ENCODE assay signal across 8 cellular contexts in genomic region chr1:28247603-28248272, GRCh38. TPM values are rescaled to one million over a fixed set of nuclear protein-coding genes. Genes with fewer than 3 reads are reported as not detected.
DNase-seq lines count a peak whose midpoint lies in the region; ATAC-seq, FAIRE-seq and TF ChIP-seq lines count a peak whose summit lies in the region.

No MANE protein-coding gene starts in this region.

- H3K4me3 Mint-ChIP-seq in astrocyte (ENCODE audit: unreplicated experiment) (peak overlapping the region; percentile 93), memory B cell (peak overlapping the region; percentile 90)

- peak overlapping the region; percentile 25 for H3K9ac ChIP-seq in astrocyte (ENCODE audit: low read length)

- peaks cover 0 to 6% (median 0%) of the 10 kb centered on the region in 9 donors for H3K36me3 ChIP-seq in heart right ventricle
- H3K36me3 ChIP-seq in astrocyte (ENCODE audit: insufficient read depth, low read length) = no peaks in the 10 kb centered on the region
- H3K36me3 ChIP-seq in upper lobe of right lung = no peaks in the 10 kb centered on the region

- H2AFZ ChIP-seq in astrocyte (ENCODE audit: low read depth, low read length) = peak overlapping the region; percentile 78

- WGBS in heart right ventricle, 2 donors = 58 to 60% methylated on average over 11 of the region's 11 CpGs

- ATAC-seq in heart right ventricle = peak in 3 of 8 donors; percentile 0 to 9 (median 1)
- ATAC-seq in Right ventricle myocardium inferior = no peak
- ATAC-seq in memory B cell (ENCODE audit: low read depth) = no peak
- ATAC-seq in upper lobe of right lung = no peak
- ATAC-seq in omental fat pad (ENCODE audit: low FRiP score) = no peak

- TF ChIP-seq CTCF in heart right ventricle (IDR thresholded peaks at IDR 0.05) (no peak), astrocyte (IDR thresholded peaks at IDR 0.05; ENCODE audit: insufficient read depth, low read depth, low read length) (no peak), upper lobe of right lung (IDR thresholded peaks at IDR 0.05) (no peak), omental fat pad (IDR thresholded peaks at IDR 0.05) (no peak)

- DNase-seq in heart right ventricle (no peak), Right ventricle myocardium inferior (ENCODE audit: missing footprints) (no peak), astrocyte (ENCODE audit: low read depth) (no peak), memory B cell (ENCODE audit: low spot score in 2 of 2) (no peak), upper lobe of right lung (no peak), epidermal melanocyte (ENCODE audit: insufficient read length, low spot score) (no peak), omental fat pad (ENCODE audit: low spot score) (no peak)
- no peak for DNase-seq in stimulated activated CD4-positive, alpha-beta T cell treated with anti-CD3 and anti-CD28 coated beads, Interleukin-4, amount 100 ng/mL, for 1 hour

- H3K36me3 Mint-ChIP-seq in astrocyte (ENCODE audit: low read depth, unreplicated experiment) (no peaks in the 10 kb centered on the region), memory B cell (no peaks in the 10 kb centered on the region)

- H3K4me3 ChIP-seq in heart right ventricle (peak overlapping the region in 8 of 10 donors; percentile 19 to 71 (median 58)), astrocyte (ENCODE audit: insufficient read depth, low read depth, low read length) (peak overlapping the region; percentile 59), upper lobe of right lung (peak overlapping the region; percentile 44)

- H3K27ac Mint-ChIP-seq in astrocyte (ENCODE audit: unreplicated experiment) (peak overlapping the region; percentile 98), memory B cell (peak overlapping the region; percentile 96)

- H4K20me1 ChIP-seq in astrocyte (ENCODE audit: insufficient read depth, low read length) = no peaks in the 10 kb centered on the region

- peak overlapping the region; percentile 76 to 92 (median 86) for H3K27ac ChIP-seq in heart right ventricle
- H3K27ac ChIP-seq in astrocyte (ENCODE audit: low read depth, low read length) = peak overlapping the region; percentile 44
- H3K27ac ChIP-seq in upper lobe of right lung = peak overlapping the region; percentile 81

- H3K27me3 ChIP-seq in heart right ventricle = no peaks in the 10 kb centered on the region
- no peaks in the 10 kb centered on the region for H3K27me3 ChIP-seq in astrocyte (ENCODE audit: insufficient read depth, low read length)
- H3K27me3 ChIP-seq in upper lobe of right lung = no peaks in the 10 kb centered on the region

- H3K9me3 ChIP-seq in heart right ventricle (no peaks in the 10 kb centered on the region), astrocyte (ENCODE audit: insufficient read depth, low read depth, low read length) (no peaks in the 10 kb centered on the region), upper lobe of right lung (no peaks in the 10 kb centered on the region)

- H3K27me3 Mint-ChIP-seq in astrocyte (ENCODE audit: low read depth, unreplicated experiment) (no peaks in the 10 kb centered on the region), memory B cell (no peaks in the 10 kb centered on the region)

- peaks cover 30% of the 10 kb centered on the region for H3K4me1 Mint-ChIP-seq in astrocyte (ENCODE audit: low read depth, unreplicated experiment)
- H3K4me1 Mint-ChIP-seq in memory B cell = peaks cover 35% of the 10 kb centered on the region

- H3K4me1 ChIP-seq in heart right ventricle (peaks cover 15 to 76% (median 23%) of the 10 kb centered on the region in 9 donors), astrocyte (ENCODE audit: insufficient read depth, low read length) (peaks cover 33% of the 10 kb centered on the region), upper lobe of right lung (peaks cover 36% of the 10 kb centered on the region)

- intact Hi-C loops in heart right ventricle (cut with DNase I) (loop anchor here in 4 of 10 donors (1.0 to 10.0 kb wide), 8 partner anchors 81 to 397 kb away; partner anchors contain the start of genes RCC1 (in 3 of the 4), MED18 (in 1 of the 4), PHACTR4 (in 1 of the 4) and RNU11 (in 1 of the 4)), Right ventricle myocardium inferior (cut with DNase I) (loop anchor here (5.0 kb wide), 3 partner anchors 80 to 190 kb away; partner anchors contain the start of genes MED18 and PHACTR4), upper lobe of right lung (cut with DNase I) (no loop called here)

- H3K4me2 ChIP-seq in astrocyte (ENCODE audit: low read length) = peak overlapping the region; percentile 87

- peaks cover 6% of the 10 kb centered on the region for H3K79me2 ChIP-seq in astrocyte (ENCODE audit: insufficient read depth, low read length)

- H3K9me3 Mint-ChIP-seq in astrocyte (ENCODE audit: unreplicated experiment) (no peaks in the 10 kb centered on the region), memory B cell (no peaks in the 10 kb centered on the region)

- FAIRE-seq in astrocyte (lab: Jason Lieb, UNC) = no peak

RNA-seq across cellular contexts. Expression of gene SESN2, which starts 11.6 kb away (rescaled TPM):
- total RNA-seq in heart right ventricle (1 to 10 TPM; 1.9 to 6.0 (median 3.6) TPM), Right ventricle myocardium inferior (2.9 TPM), astrocyte (74.6 and 78.3 TPM in 2 replicates), upper lobe of right lung (15.6 TPM), omental fat pad (10 to 100 TPM; 13.2 to 20.4 (median 13.8) TPM)
- polyA plus RNA-seq in heart right ventricle = 1 to 10 TPM; 2.4 to 7.9 TPM

RNA-seq across cellular contexts. Expression of gene ATP5IF1, which starts 11.8 kb away (rescaled TPM):
- total RNA-seq in heart right ventricle (100 to 1,000 TPM; 255 to 482 (median 420) TPM), Right ventricle myocardium inferior (355 TPM), astrocyte (157 and 160 TPM in 2 replicates), upper lobe of right lung (87.2 TPM), omental fat pad (100 to 1,000 TPM in 2 of 4 donors, 10 to 100 TPM in 2; 92.5 to 149 (median 107) TPM)
- 1,000 to 10,000 TPM in 1 of 2 donors, 100 to 1,000 TPM in 1; 311 to 3,942 TPM for polyA plus RNA-seq in heart right ventricle

RNA-seq across cellular contexts. Expression of gene DNAJC8, which starts 14.9 kb away (rescaled TPM):
- total RNA-seq in heart right ventricle (10 to 100 TPM; 53.9 to 64.5 (median 58.0) TPM), Right ventricle myocardium inferior (61.2 TPM), astrocyte (86.9 and 91.3 TPM in 2 replicates), upper lobe of right lung (65.4 TPM), omental fat pad (10 to 100 TPM; 48.3 to 72.2 (median 64.1) TPM)
- polyA plus RNA-seq in heart right ventricle = 10 to 100 TPM; 39.7 to 74.0 TPM
